Comparison of ENCODE assay signal across 9 cellular contexts in the genomic region with DNA sequence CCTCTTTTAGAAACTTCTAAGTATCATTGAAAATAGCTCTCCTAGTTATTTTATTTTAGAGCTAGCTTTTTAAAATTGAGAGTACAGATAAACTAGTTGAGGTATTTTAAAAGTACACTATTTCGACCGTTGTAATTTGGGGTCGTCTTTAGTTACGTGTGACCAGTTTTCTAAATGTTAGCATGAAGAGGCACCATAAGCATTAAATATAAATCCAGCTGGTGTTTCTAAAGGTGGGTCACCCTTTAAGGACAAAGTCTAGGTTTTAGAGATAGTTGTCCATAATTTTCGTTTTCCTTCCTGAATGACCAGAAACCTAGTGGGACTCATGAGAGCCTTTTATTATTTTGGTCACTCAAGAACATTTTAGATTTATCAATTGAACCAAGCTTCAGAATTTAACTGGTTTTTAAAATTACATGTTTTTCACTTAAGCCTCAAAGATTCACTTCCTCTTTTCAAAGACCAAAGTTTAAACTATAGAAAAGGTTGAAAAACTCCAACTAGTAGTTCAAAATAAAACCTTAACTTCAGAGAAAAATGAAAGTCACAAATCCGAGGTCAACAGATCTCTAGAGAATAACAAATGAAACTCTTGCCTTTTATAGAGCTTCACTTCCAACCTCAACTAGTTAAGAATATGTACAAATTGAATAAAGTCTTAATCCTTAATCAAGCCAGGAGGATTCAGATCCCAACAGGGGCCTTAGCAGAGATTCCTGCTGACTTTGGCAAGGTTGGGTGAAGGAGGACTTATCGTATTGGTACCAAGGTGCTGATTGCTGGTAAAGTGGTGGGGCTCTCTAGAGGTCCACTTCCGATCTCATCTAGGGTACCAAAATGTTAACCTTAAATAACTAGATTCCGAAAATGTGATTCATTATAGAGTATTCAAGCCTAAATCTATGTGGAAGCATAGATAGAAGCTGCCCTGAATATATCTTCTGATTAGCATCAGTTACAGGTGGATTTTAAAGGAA. TPM values are rescaled to one million over a fixed set of nuclear protein-coding genes. Genes with fewer than 3 reads are reported as not detected.
DNase-seq lines count a peak whose midpoint lies in the region; ATAC-seq and TF ChIP-seq lines count a peak whose summit lies in the region.
"Had no signal": no experiment of that assay in that cellular context is flagged by ENCODE, and none has a peak within 500 bp of the region (broad histone marks: within the 10 kb centered on the region; RNA-seq: fewer than 3 reads in every experiment).

No MANE protein-coding gene starts in this region.

- peak overlapping the region; percentile 99 for H3K4me2 ChIP-seq in OCI-LY3 (ENCODE audit: low read length)

- peaks cover 14% of the 10 kb centered on the region; the same call in 1 of the 2 replicates for H3K79me2 ChIP-seq in OCI-LY3 (ENCODE audit: low read length)

- peak overlapping the region; percentile 35; the same call in 1 of the 2 replicates for H2AFZ ChIP-seq in OCI-LY3 (ENCODE audit: low read depth, low read length)

- 82 to 85% methylated on average over 9 of the region's 9 CpGs for WGBS in lower leg skin, 2 donors

- H3K27ac Mint-ChIP-seq in osteocyte (ENCODE audit: unreplicated experiment): peak overlapping the region; percentile 88

- H3K4me3 Mint-ChIP-seq in osteocyte (ENCODE audit: unreplicated experiment): peak overlapping the region; percentile 63

- peaks cover 4% of the 10 kb centered on the region for H3K9me3 Mint-ChIP-seq in osteocyte (ENCODE audit: unreplicated experiment)

- TF ChIP-seq CTCF in OCI-LY3 (IDR thresholded peaks at IDR 0.05; ENCODE audit: low read depth, low read length) (no peak), osteocyte (IDR thresholded peaks at IDR 0.05) (no peak), lower leg skin (IDR thresholded peaks at IDR 0.05) (no peak)

- H3K36me3 Mint-ChIP-seq in osteocyte (ENCODE audit: unreplicated experiment): peaks cover 18% of the 10 kb centered on the region

- H3K4me3 ChIP-seq in OCI-LY3 (ENCODE audit: low read length) (peak overlapping the region; percentile 78), lower leg skin (ENCODE audit: low read depth, poor library complexity, severe bottlenecking) (no peak overlapping the region)

- intact Hi-C loops in lower leg skin (cut with DNase I; ENCODE audit: low total_unique reads) (no loop called here), left colon (cut with DNase I, micrococcal nuclease) (no loop called here)

- H3K27me3 ChIP-seq in OCI-LY3 (ENCODE audit: low read depth, low read length): no peaks in the 10 kb centered on the region

- ATAC-seq in GM18519 (IDR thresholded peaks at IDR 0.05; ENCODE audit: low FRiP score, unreplicated experiment) (peak; percentile 35), HG02642 (IDR thresholded peaks at IDR 0.05; ENCODE audit: poor library complexity, unreplicated experiment) (peak; percentile 55), left colon (no peak)

- H3K27ac ChIP-seq in OCI-LY3 (ENCODE audit: low read length): peak overlapping the region; percentile 98

- no peaks in the 10 kb centered on the region for H3K27me3 Mint-ChIP-seq in osteocyte (ENCODE audit: unreplicated experiment)

- peaks cover 22% of the 10 kb centered on the region for H3K4me1 Mint-ChIP-seq in osteocyte (ENCODE audit: unreplicated experiment)

- no peaks in the 10 kb centered on the region for H4K20me1 ChIP-seq in OCI-LY3 (ENCODE audit: insufficient read depth, low read length)

- H3K36me3 ChIP-seq in OCI-LY3 (replicated peaks; ENCODE audit: low read depth, low read length): peaks cover 9% of the 10 kb centered on the region
- H3K36me3 ChIP-seq: HAP-1 had no signal

- DNase-seq in osteocyte (ENCODE audit: extremely low spot score, unreplicated experiment) (no peak), iPS-NIHi11 (ENCODE audit: low spot score) (no peak), lower leg skin (ENCODE audit: low spot score in 2 of 2) (no peak), left colon (no peak), DMS 273 treated with DMSO at 0.1 percent for 48 hours (lab: John Stamatoyannopoulos, UW) (no peak)

- H3K4me1 ChIP-seq in OCI-LY3 (ENCODE audit: low read length): peaks cover 43% of the 10 kb centered on the region

- no peaks in the 10 kb centered on the region for H3K9me3 ChIP-seq in OCI-LY3 (ENCODE audit: insufficient read depth, low read length)
- H3K9me3 ChIP-seq: HAP-1 had no signal

- no peak for TF ChIP-seq POLR2A in lower leg skin (IDR thresholded peaks at IDR 0.05)

- H3K9ac ChIP-seq in OCI-LY3 (ENCODE audit: low read length): peak overlapping the region; percentile 87

RNA-seq across cellular contexts. Expression of a gene that starts 32.5 kb away (rescaled TPM):
- total RNA-seq in osteocyte (61.2 and 64.3 TPM in 2 replicates), lower leg skin (10 to 100 TPM; 19.8 to 29.6 (median 25.2) TPM), left colon (10 to 100 TPM; 90.4 to 91.5 TPM)

RNA-seq across cellular contexts. Expression of a gene that starts 32.8 kb away (rescaled TPM):
- total RNA-seq in osteocyte (69.5 and 70.0 TPM in 2 replicates), lower leg skin (10 to 100 TPM; 31.7 to 66.0 (median 38.1) TPM), left colon (10 to 100 TPM; 71.1 to 77.0 TPM)
